ENCODE assay signal across 24 cellular contexts in genomic region chr2:6392966-6393365, GRCh38.
DNase-seq lines count a peak whose midpoint lies in the region; ATAC-seq, FAIRE-seq and TF ChIP-seq lines count a peak whose summit lies in the region.
"Had no signal": no experiment of that assay in that cellular context is flagged by ENCODE, and none has a peak within 500 bp of the region (broad histone marks: within the 10 kb centered on the region; RNA-seq: fewer than 3 reads in every experiment).

No MANE protein-coding gene starts in this region.

- H2AK5ac ChIP-seq in neuronal stem cell (ENCODE audit: low read depth, low read length) = no peak overlapping the region

- no CpG with 5 or more reads among the region's 6 CpGs for WGBS in neuronal stem cell (ENCODE audit: extremely low coverage in 2 of 2, insufficient read length in 2 of 2, insufficient replicate concordance in 1 of 2), 2 donors

- H4K20me1 ChIP-seq in astrocyte (ENCODE audit: insufficient read depth, low read length) = no peaks in the 10 kb centered on the region

- H3K79me2 ChIP-seq in astrocyte (ENCODE audit: insufficient read depth, low read length) = no peaks in the 10 kb centered on the region

- peaks cover 2% of the 10 kb centered on the region for H3K9me3 Mint-ChIP-seq in astrocyte (ENCODE audit: unreplicated experiment)

- no peaks in the 10 kb centered on the region for H3K36me3 ChIP-seq in astrocyte (ENCODE audit: insufficient read depth, low read length)
- no peaks in the 10 kb centered on the region for H3K36me3 ChIP-seq in neuronal stem cell (replicated peaks in 1 of 2; ENCODE audit: control insufficient read depth in 2 of 2, insufficient read depth in 2 of 2, low read length in 2 of 2)
- no peaks in the 10 kb centered on the region for H3K36me3 ChIP-seq in kidney (ENCODE audit: control insufficient read depth in 1 of 2, insufficient read depth in 2 of 2, low read length in 2 of 2)
- H3K36me3 ChIP-seq: neutrophil had no signal

- TF ChIP-seq CTCF in astrocyte (IDR thresholded peaks at IDR 0.05; ENCODE audit: insufficient read depth, low read depth, low read length) (no peak), kidney (IDR thresholded peaks at IDR 0.05; ENCODE audit: borderline replicate concordance, extremely low read depth, insufficient read depth) (no peak)

- H3K4me1 ChIP-seq in astrocyte (ENCODE audit: insufficient read depth, low read length) (no peaks in the 10 kb centered on the region), neuronal stem cell (ENCODE audit: control insufficient read depth in 2 of 2, insufficient read depth in 1 of 2, low read depth in 1 of 2, low read length in 2 of 2) (peaks cover 0 to 3% of the 10 kb centered on the region in 2 donors), kidney (ENCODE audit: control insufficient read depth in 1 of 2, insufficient read depth in 1 of 2, low read depth in 1 of 2, low read length in 2 of 2) (no peaks in the 10 kb centered on the region)
- H3K4me1 ChIP-seq: A549 had no signal

- H3K4me2 ChIP-seq in astrocyte (ENCODE audit: low read length) (peak overlapping the region; percentile 2), neuronal stem cell (ENCODE audit: insufficient read depth, low read length, poor library complexity, severe bottlenecking) (no peak overlapping the region)
- H3K4me2 ChIP-seq: A549, KMS-11 had no signal

- intact Hi-C loops in kidney (cut with DNase I) = no loop called here

- DNase-seq in EH (ENCODE audit: low read depth) (peak; percentile 3), astrocyte (ENCODE audit: low read depth) (peak; percentile 70), neuronal stem cell (ENCODE audit: low spot score) (no peak), NCI-H1092 treated with DMSO at 0.1 percent for 48 hours (lab: John Stamatoyannopoulos, UW) (no peak), kidney (no peak)
- DNase-seq: activated B cell treated with CpG ODN at 0.5 μM for 24 hours; activated CD4-positive, alpha-beta memory T cell treated with anti-CD3 and anti-CD28 coated beads for 36 hours; activated CD8-positive, alpha-beta memory T cell treated with anti-CD3 and anti-CD28 coated beads, Interleukin-2, amount 50 U/mL, for 48 hours; activated naive CD8-positive, alpha-beta T cell treated with anti-CD3 and anti-CD28 coated beads, Interleukin-2, amount 10 ng/mL, durations not matched to agents 7 days and 5 days; GF-D8; kidney glomerular epithelial cell; NCI-H187; SHP77 had no signal

- H2BK5ac ChIP-seq in neuronal stem cell (ENCODE audit: low read length) = no peak overlapping the region

- no peak overlapping the region for H4K8ac ChIP-seq in neuronal stem cell (ENCODE audit: low read depth, low read length)

- H3K27ac ChIP-seq in astrocyte (ENCODE audit: low read depth, low read length) (no peak overlapping the region), neuronal stem cell (replicated peaks; ENCODE audit: low read length) (no peak overlapping the region), kidney (ENCODE audit: low read depth in 2 of 2, low read length in 2 of 2) (no peak overlapping the region)
- H3K27ac ChIP-seq: A549, KMS-11, neutrophil had no signal

- peak overlapping the region; percentile 26 for H2AFZ ChIP-seq in astrocyte (ENCODE audit: low read depth, low read length)
- peak overlapping the region; percentile 27 for H2AFZ ChIP-seq in neuronal stem cell (ENCODE audit: low read length)

- H3K4me1 Mint-ChIP-seq in astrocyte (ENCODE audit: low read depth, unreplicated experiment) = peaks cover 6% of the 10 kb centered on the region
- H3K4me1 Mint-ChIP-seq: activated B cell treated with CpG ODN at 0.5 μM for 24 hours; activated naive CD8-positive, alpha-beta T cell treated with anti-CD3 and anti-CD28 coated beads, Interleukin-2, amount 10 ng/mL, durations not matched to agents 7 days and 5 days; B cell had no signal

- H3K18ac ChIP-seq in neuronal stem cell (ENCODE audit: low read length) = no peak overlapping the region

- no peak overlapping the region for H4K91ac ChIP-seq in neuronal stem cell (ENCODE audit: low read depth, low read length, poor library complexity)

- no peaks in the 10 kb centered on the region for H3K27me3 Mint-ChIP-seq in astrocyte (ENCODE audit: low read depth, unreplicated experiment)
- H3K27me3 Mint-ChIP-seq: activated B cell treated with CpG ODN at 0.5 μM for 24 hours; activated CD4-positive, alpha-beta memory T cell treated with anti-CD3 and anti-CD28 coated beads for 36 hours; activated naive CD8-positive, alpha-beta T cell treated with anti-CD3 and anti-CD28 coated beads, Interleukin-2, amount 10 ng/mL, durations not matched to agents 7 days and 5 days; B cell; type B pancreatic cell had no signal

- H3K23ac ChIP-seq in neuronal stem cell (ENCODE audit: low read depth, low read length, poor library complexity) = no peak overlapping the region

- no peak overlapping the region for H2BK15ac ChIP-seq in neuronal stem cell (ENCODE audit: low read length)

- H3K27ac Mint-ChIP-seq in astrocyte (ENCODE audit: unreplicated experiment) = no peak overlapping the region
- H3K27ac Mint-ChIP-seq: activated B cell treated with CpG ODN at 0.5 μM for 24 hours; activated CD4-positive, alpha-beta memory T cell treated with anti-CD3 and anti-CD28 coated beads for 36 hours; activated naive CD8-positive, alpha-beta T cell treated with anti-CD3 and anti-CD28 coated beads, Interleukin-2, amount 10 ng/mL, durations not matched to agents 7 days and 5 days; B cell; type B pancreatic cell had no signal

- no peak overlapping the region for H2BK12ac ChIP-seq in neuronal stem cell (ENCODE audit: low read length)

- no peak overlapping the region for H3K14ac ChIP-seq in neuronal stem cell (ENCODE audit: low read length)

- peak; percentile 72 for ATAC-seq in HG02870 (IDR thresholded peaks at IDR 0.05; ENCODE audit: unreplicated experiment)
- ATAC-seq in GM21825 (IDR thresholded peaks at IDR 0.05; ENCODE audit: unreplicated experiment) = no peak
- no peak for ATAC-seq in HG03521 (IDR thresholded peaks at IDR 0.05; ENCODE audit: unreplicated experiment)
- ATAC-seq: A549 had no signal

- H3K27me3 ChIP-seq in astrocyte (ENCODE audit: insufficient read depth, low read length) (no peaks in the 10 kb centered on the region), neuronal stem cell (ENCODE audit: control insufficient read depth in 3 of 3, insufficient read depth in 3 of 3, low read depth in 1 of 3, low read length in 3 of 3) (no peaks in the 10 kb centered on the region)
- H3K27me3 ChIP-seq: neutrophil had no signal

- FAIRE-seq in astrocyte (lab: Jason Lieb, UNC) (no peak), kidney (lab: Jason Lieb, UNC) (no peak)
- FAIRE-seq: A549, H1 had no signal

- H3K9ac ChIP-seq in astrocyte (ENCODE audit: low read length) = no peak overlapping the region
- no peak overlapping the region for H3K9ac ChIP-seq in neuronal stem cell (ENCODE audit: low read depth, low read length, poor library complexity)
- H3K9ac ChIP-seq in kidney (ENCODE audit: low read length in 2 of 2) = no peak overlapping the region
- H3K9ac ChIP-seq: KMS-11 had no signal

- H3K4me3 Mint-ChIP-seq in astrocyte (ENCODE audit: unreplicated experiment) = no peak overlapping the region
- H3K4me3 Mint-ChIP-seq: activated B cell treated with CpG ODN at 0.5 μM for 24 hours; activated CD4-positive, alpha-beta memory T cell treated with anti-CD3 and anti-CD28 coated beads for 36 hours; activated naive CD8-positive, alpha-beta T cell treated with anti-CD3 and anti-CD28 coated beads, Interleukin-2, amount 10 ng/mL, durations not matched to agents 7 days and 5 days; B cell; type B pancreatic cell had no signal

- H3K4me3 ChIP-seq in astrocyte (ENCODE audit: insufficient read depth, low read depth, low read length) = no peak overlapping the region
- H3K4me3 ChIP-seq in neuronal stem cell (ENCODE audit: low read length in 2 of 2) = no peak overlapping the region
- H3K4me3 ChIP-seq in kidney (ENCODE audit: low read length in 2 of 2) = no peak overlapping the region
- H3K4me3 ChIP-seq: A549, lung had no signal

- H3K36me3 Mint-ChIP-seq in astrocyte (ENCODE audit: low read depth, unreplicated experiment) = no peaks in the 10 kb centered on the region
- H3K36me3 Mint-ChIP-seq: activated CD4-positive, alpha-beta memory T cell treated with anti-CD3 and anti-CD28 coated beads for 36 hours; activated naive CD8-positive, alpha-beta T cell treated with anti-CD3 and anti-CD28 coated beads, Interleukin-2, amount 10 ng/mL, durations not matched to agents 7 days and 5 days; brain; type B pancreatic cell had no signal

- H3K4ac ChIP-seq in neuronal stem cell (ENCODE audit: low read length) = no peak overlapping the region

- H2BK120ac ChIP-seq in neuronal stem cell (ENCODE audit: low read depth, low read length) = no peak overlapping the region

- H3K79me1 ChIP-seq in neuronal stem cell (ENCODE audit: low read depth, low read length) = peaks cover 3% of the 10 kb centered on the region

- no peaks in the 10 kb centered on the region for H3K9me3 ChIP-seq in astrocyte (ENCODE audit: insufficient read depth, low read depth, low read length)
- H3K9me3 ChIP-seq in neuronal stem cell (replicated peaks in 1 of 2; ENCODE audit: control insufficient read depth in 2 of 2, insufficient read depth in 1 of 2, low read depth in 1 of 2, low read length in 2 of 2) = peaks cover 5 to 6% of the 10 kb centered on the region in 2 donors
- H3K9me3 ChIP-seq in kidney (ENCODE audit: control insufficient read depth in 1 of 2, low read length in 2 of 2) = no peaks in the 10 kb centered on the region
- H3K9me3 ChIP-seq: neutrophil had no signal

Comparison
In these comparisons a context has a peak if more than half of its experiments do, and no peak if none do; other contexts are left out.
1. DNase-seq: peak in EH (single experiment) and astrocyte (single experiment); none in neuronal stem cell (single experiment), NCI-H1092 treated with DMSO at 0.1 percent for 48 hours (single experiment) and kidney (single experiment).